Comparison of ENCODE assay signal across 10 cellular contexts in the genomic region with DNA sequence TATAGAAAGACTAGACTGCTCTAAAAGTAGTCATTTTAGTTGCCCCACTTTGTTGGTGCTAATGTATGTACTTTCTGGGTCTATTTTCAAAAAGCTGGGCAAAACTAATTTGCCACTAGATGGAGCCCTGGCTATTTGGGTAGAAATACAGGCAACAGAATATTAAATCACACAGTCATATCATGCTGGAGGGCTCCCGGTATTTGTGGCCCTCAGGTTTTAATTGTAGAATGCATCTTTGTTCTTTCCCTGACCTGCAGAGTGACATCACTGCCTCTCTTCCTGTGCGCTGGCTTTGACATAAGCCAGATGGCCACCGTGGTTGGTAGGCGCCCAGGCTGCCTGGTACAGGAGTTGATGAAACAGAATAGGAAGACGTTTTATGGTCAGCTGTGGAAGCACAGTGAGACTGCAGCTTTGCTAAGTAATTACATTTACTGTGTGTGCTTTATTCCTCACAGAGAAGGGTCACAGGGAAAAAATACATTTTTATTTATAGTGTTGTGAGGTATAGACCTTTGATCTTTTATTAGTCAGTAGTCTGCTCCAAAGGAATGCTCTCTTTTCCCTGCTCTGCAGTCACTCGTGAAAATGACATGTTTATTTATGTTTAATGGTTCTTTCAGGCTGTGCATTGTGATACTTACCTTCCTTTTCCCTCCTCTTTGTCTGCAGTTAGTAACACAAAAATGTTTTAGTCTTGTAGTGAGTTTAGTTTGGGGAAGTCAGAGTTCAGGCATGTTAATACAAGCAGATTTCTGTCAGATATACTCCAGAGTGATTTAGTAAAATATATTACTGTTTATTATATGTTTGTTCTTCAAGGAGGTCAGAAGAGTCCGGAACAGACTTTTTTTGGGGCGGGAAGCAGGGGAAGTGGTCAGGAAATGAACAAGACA. TPM values are rescaled to one million over a fixed set of nuclear protein-coding genes. Genes with fewer than 3 reads are reported as not detected.
A peak's percentile ranks its signal among the peaks of the same experiment; 100 is the strongest.
DNase-seq lines count a peak whose midpoint lies in the region; ATAC-seq, FAIRE-seq and TF ChIP-seq lines count a peak whose summit lies in the region.
"Had no signal": no experiment of that assay in that cellular context is flagged by ENCODE, and none has a peak within 500 bp of the region (broad histone marks: within the 10 kb centered on the region; RNA-seq: fewer than 3 reads in every experiment).

No MANE protein-coding gene starts in this region.

- ATAC-seq in HG03354 (IDR thresholded peaks at IDR 0.05; ENCODE audit: poor library complexity, severe bottlenecking, unreplicated experiment) (peak; percentile 44), pancreas (peak in 2 of 4 donors; percentile 55 to 66), GM19463 (IDR thresholded peaks at IDR 0.05; ENCODE audit: unreplicated experiment) (no peak)

- H3K9me3 ChIP-seq in fibroblast of lung (ENCODE audit: control insufficient read depth, insufficient read depth, low read depth, low read length) (no peaks in the 10 kb centered on the region), pancreas (no peaks in the 10 kb centered on the region)

- H3K4me2 ChIP-seq in fibroblast of lung (ENCODE audit: extremely low read depth, insufficient read depth, low read length), result peak overlapping the region; percentile 60

- DNase-seq in CD1c-positive myeloid dendritic cell (ENCODE audit: extremely low spot score) (peak; percentile 39), RKO (ENCODE audit: low spot score) (peak; percentile 94), fibroblast of lung (ENCODE audit: low read depth in 2 of 2) (peak; percentile 66 to 70), pancreas (no peak)
- no peak for DNase-seq in activated CD8-positive, alpha-beta memory T cell treated with anti-CD3 and anti-CD28 coated beads, Interleukin-2, amount 50 U/mL, for 4 hours
- no peak for DNase-seq in activated CD4-positive, CD25-positive, alpha-beta regulatory T cell treated with anti-CD3 and anti-CD28 coated beads, Interleukin-2, amount 50 U/mL, for 72 hours
- DNase-seq: natural killer cell had no signal

- intact Hi-C loops in pancreas (cut with DNase I), result no loop called here

- no peak overlapping the region for H2AFZ ChIP-seq in fibroblast of lung (ENCODE audit: low read length)

- H3K79me2 ChIP-seq in fibroblast of lung (ENCODE audit: control insufficient read depth, insufficient read depth, low read length), result peaks cover 29% of the 10 kb centered on the region

- H3K27ac ChIP-seq in fibroblast of lung (ENCODE audit: insufficient read depth, low read length) (peak overlapping the region; percentile 35), pancreas (no peak overlapping the region)

- no peaks in the 10 kb centered on the region for H4K20me1 ChIP-seq in fibroblast of lung (ENCODE audit: control insufficient read depth, extremely low read depth, insufficient read depth, low read length)

- peak; percentile 70 to 73 for TF ChIP-seq CTCF in fibroblast of lung (conservative IDR thresholded peaks at IDR 0.05 in 1 of 2, IDR thresholded peaks at IDR 0.05 in 1 of 2; ENCODE audit: low read depth in 1 of 2, low read length in 2 of 2)
- TF ChIP-seq CTCF in pancreas (IDR thresholded peaks at IDR 0.05), result peak; percentile 21 to 46 (median 30)

- 32 to 35% methylated on average over 8 of the region's 8 CpGs for WGBS in pancreas, 2 donors

- H3K36me3 ChIP-seq in fibroblast of lung (ENCODE audit: control insufficient read depth, insufficient read depth, low read length) (no peaks in the 10 kb centered on the region), pancreas (no peaks in the 10 kb centered on the region)

- H3K27me3 ChIP-seq in fibroblast of lung (ENCODE audit: control insufficient read depth, insufficient read depth, low read length), result no peaks in the 10 kb centered on the region
- H3K27me3 ChIP-seq in pancreas, result peaks cover 0 to 2% (median 0%) of the 10 kb centered on the region in 4 donors

- H3K4me1 ChIP-seq in fibroblast of lung (ENCODE audit: control insufficient read depth, extremely low read depth, insufficient read depth, low read length) (peaks cover 14% of the 10 kb centered on the region), pancreas (no peaks in the 10 kb centered on the region)

- no peak for FAIRE-seq in pancreas (lab: Jason Lieb, UNC)

- H3K9ac ChIP-seq in fibroblast of lung (ENCODE audit: insufficient read depth, low read length), result no peak overlapping the region

- no peak overlapping the region for H3K4me3 ChIP-seq in fibroblast of lung (replicated peaks in 1 of 4; ENCODE audit: control extremely low read depth in 1 of 4, insufficient read depth in 1 of 4, low read depth in 3 of 4, low read length in 4 of 4)
- no peak overlapping the region for H3K4me3 ChIP-seq in pancreas

RNA-seq across cellular contexts. Expression of gene MSRB3, which starts 28.4 kb away (rescaled TPM):
- total RNA-seq in fibroblast of lung, result 31.3 and 46.9 TPM in 2 replicates
- polyA plus RNA-seq in fibroblast of lung, result 43.1 and 105 TPM in 2 replicates
- 31.9 and 66.1 TPM in 2 replicates for polyA plus RNA-seq in fibroblast of lung (2012)
- polyA minus RNA-seq in fibroblast of lung (ENCODE audit: low replicate concordance), result 65.8 and 94.2 TPM in 2 replicates
- 10 to 100 TPM in 2 of 6 donors, 1 to 10 TPM in 4; 3.2 to 11.8 (median 4.0) TPM for total RNA-seq in pancreas
- polyA plus RNA-seq in pancreas, result 1 to 10 TPM; 3.6 to 3.9 TPM
- polyA plus RNA-seq: IgD-negative memory B cell had no signal

Comparison
In these comparisons a context has a peak if more than half of its experiments do, and no peak if none do; other contexts are left out.
1. DNase-seq: peak in CD1c-positive myeloid dendritic cell (single experiment), RKO (single experiment) and fibroblast of lung (2 of 2); none in pancreas (0 of 6), activated CD8-positive, alpha-beta memory T cell treated with anti-CD3 and anti-CD28 coated beads, Interleukin-2, amount 50 U/mL, for 4 hours (single experiment) and activated CD4-positive, CD25-positive, alpha-beta regulatory T cell treated with anti-CD3 and anti-CD28 coated beads, Interleukin-2, amount 50 U/mL, for 72 hours (single experiment).